2 cellular contexts compared by ENCODE assay signal in genomic region chr18:9069482-9070059, GRCh38.
TF ChIP-seq lines count a peak whose summit lies in the region.

No MANE protein-coding gene starts in this region.

TF ChIP-seq in HepG2, 621 proteins besides CTCF, POLR2A, EP300 and RAD21:
- TF ChIP-seq KLF9 (CRISPR knock-in tag; IDR thresholded peaks at IDR 0.05; ENCODE audit: low read depth) (no peak), ZNF687 (CRISPR knock-in tag; IDR thresholded peaks at IDR 0.05) (peak; percentile 32; the same call in 1 of the 2 replicates), SRSF1 (optimal IDR thresholded peaks at IDR 0.05; ENCODE audit: low read depth, low read length) (no peak), ELF3 (CRISPR knock-in tag; IDR thresholded peaks at IDR 0.05) (0 out of 2 replicates have a peak, but pooled peaks have one; percentile 21), ZMYM4 (CRISPR knock-in tag; IDR thresholded peaks at IDR 0.05) (0 out of 2 replicates have a peak, but pooled peaks have one; percentile 16), ZNF607 (CRISPR knock-in tag; IDR thresholded peaks at IDR 0.05; ENCODE audit: borderline replicate concordance) (no peak), ZMAT5 (CRISPR knock-in tag; IDR thresholded peaks at IDR 0.05; ENCODE audit: borderline replicate concordance, low read depth) (no peak), ZFP62 (CRISPR knock-in tag; IDR thresholded peaks at IDR 0.05) (no peak), ATF6 (CRISPR knock-in tag; conservative IDR thresholded peaks at IDR 0.05) (no peak), TFAP4 (IDR thresholded peaks at IDR 0.05; ENCODE audit: borderline replicate concordance, low read depth) (peak; percentile 74; the same call in 1 of the 2 replicates), ZBTB7B (CRISPR knock-in tag; IDR thresholded peaks at IDR 0.05) (peak; percentile 39; the same call in 1 of the 2 replicates), ZNF574 (CRISPR knock-in tag; IDR thresholded peaks at IDR 0.05) (0 out of 2 replicates have a peak, but pooled peaks have one; percentile 11)

TF ChIP-seq in endothelial cell of umbilical vein, 7 proteins besides CTCF, POLR2A, EP300 and RAD21:
- TF ChIP-seq GATA2 (IDR thresholded peaks at IDR 0.05; ENCODE audit: insufficient read depth, insufficient read length, low read depth, low read length) (no peak), JUN (IDR thresholded peaks at IDR 0.05; ENCODE audit: borderline replicate concordance, insufficient read depth, insufficient read length, low read depth) (no peak), MYC (IDR thresholded peaks at IDR 0.05; ENCODE audit: low read depth, low read length) (no peak), POLR2AphosphoS5 (IDR thresholded peaks at IDR 0.05; ENCODE audit: insufficient read depth, low read depth, low read length) (no peak), FOS (IDR thresholded peaks at IDR 0.05; ENCODE audit: borderline replicate concordance, insufficient read depth, low read length) (no peak), MAX (IDR thresholded peaks at IDR 0.05; ENCODE audit: insufficient read depth, insufficient read length) (no peak), EZH2 (IDR thresholded peaks at IDR 0.05; ENCODE audit: borderline replicate concordance, low read depth, low read length, severe bottlenecking) (no peak)
TF ChIP-seq in endothelial cell of umbilical vein: peak in this region for 0.
